ENCODE assay signal across 1 cellular context in the genomic region with DNA sequence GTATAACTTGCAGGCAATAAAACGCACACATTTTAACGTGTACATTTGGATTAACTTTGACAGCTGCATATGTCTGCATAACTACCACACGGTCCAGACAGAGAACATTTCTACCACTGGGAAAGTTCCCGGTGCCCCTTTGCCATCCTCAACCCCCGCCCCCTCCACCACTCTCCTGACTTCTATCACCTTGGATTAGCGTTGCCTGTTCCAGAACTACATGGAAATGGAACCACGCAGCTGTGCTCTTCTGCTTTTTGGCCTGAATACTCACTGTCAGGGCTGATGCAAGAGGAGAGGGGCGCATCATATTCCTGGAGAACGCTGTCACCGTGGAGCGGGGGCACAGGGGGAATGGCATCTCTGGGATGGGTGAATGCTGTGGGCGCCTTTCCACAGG.
TF ChIP-seq lines count a peak whose summit lies in the region.

No MANE protein-coding gene starts in this region.

TF ChIP-seq in WTC11, 78 proteins besides CTCF, POLR2A, EP300 and RAD21 (continued from another document):
- TF ChIP-seq, protein P1, sequence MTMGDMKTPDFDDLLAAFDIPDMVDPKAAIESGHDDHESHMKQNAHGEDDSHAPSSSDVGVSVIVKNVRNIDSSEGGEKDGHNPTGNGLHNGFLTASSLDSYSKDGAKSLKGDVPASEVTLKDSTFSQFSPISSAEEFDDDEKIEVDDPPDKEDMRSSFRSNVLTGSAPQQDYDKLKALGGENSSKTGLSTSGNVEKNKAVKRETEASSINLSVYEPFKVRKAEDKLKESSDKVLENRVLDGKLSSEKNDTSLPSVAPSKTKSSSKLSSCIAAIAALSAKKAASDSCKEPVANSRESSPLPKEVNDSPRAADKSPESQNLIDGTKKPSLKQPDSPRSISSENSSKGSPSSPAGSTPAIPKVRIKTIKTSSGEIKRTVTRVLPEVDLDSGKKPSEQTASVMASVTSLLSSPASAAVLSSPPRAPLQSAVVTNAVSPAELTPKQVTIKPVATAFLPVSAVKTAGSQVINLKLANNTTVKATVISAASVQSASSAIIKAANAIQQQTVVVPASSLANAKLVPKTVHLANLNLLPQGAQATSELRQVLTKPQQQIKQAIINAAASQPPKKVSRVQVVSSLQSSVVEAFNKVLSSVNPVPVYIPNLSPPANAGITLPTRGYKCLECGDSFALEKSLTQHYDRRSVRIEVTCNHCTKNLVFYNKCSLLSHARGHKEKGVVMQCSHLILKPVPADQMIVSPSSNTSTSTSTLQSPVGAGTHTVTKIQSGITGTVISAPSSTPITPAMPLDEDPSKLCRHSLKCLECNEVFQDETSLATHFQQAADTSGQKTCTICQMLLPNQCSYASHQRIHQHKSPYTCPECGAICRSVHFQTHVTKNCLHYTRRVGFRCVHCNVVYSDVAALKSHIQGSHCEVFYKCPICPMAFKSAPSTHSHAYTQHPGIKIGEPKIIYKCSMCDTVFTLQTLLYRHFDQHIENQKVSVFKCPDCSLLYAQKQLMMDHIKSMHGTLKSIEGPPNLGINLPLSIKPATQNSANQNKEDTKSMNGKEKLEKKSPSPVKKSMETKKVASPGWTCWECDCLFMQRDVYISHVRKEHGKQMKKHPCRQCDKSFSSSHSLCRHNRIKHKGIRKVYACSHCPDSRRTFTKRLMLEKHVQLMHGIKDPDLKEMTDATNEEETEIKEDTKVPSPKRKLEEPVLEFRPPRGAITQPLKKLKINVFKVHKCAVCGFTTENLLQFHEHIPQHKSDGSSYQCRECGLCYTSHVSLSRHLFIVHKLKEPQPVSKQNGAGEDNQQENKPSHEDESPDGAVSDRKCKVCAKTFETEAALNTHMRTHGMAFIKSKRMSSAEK (CRISPR knock-in tag; IDR thresholded peaks at IDR 0.05; ENCODE audit: borderline replicate concordance): no peak
- no peak for TF ChIP-seq GTF2I (CRISPR knock-in tag; conservative IDR thresholded peaks at IDR 0.05)
- no peak for TF ChIP-seq TEAD1 (CRISPR knock-in tag; IDR thresholded peaks at IDR 0.05)
- no peak for TF ChIP-seq SOX15 (CRISPR knock-in tag; IDR thresholded peaks at IDR 0.05)
- TF ChIP-seq ZSCAN18 (CRISPR knock-in tag; IDR thresholded peaks at IDR 0.05): no peak
